Comparison of ENCODE assay signal across 17 cellular contexts in genomic region chr9:132663120-132663519, GRCh38.
"Had no signal": no experiment of that assay in that cellular context is flagged by ENCODE, and none has a peak within 500 bp of the region (broad histone marks: within the 10 kb centered on the region; RNA-seq: fewer than 3 reads in every experiment).

No MANE protein-coding gene starts in this region.

- H3K36me3 ChIP-seq: neutrophil, uterus had no signal

- H3K9ac ChIP-seq: parathyroid adenoma had no signal

- H2AFZ ChIP-seq: parathyroid adenoma had no signal

- H3K27ac ChIP-seq: lower lobe of right lung, neutrophil, parathyroid adenoma, tibial artery, uterus had no signal

- H3K27me3 ChIP-seq: neutrophil, tibial artery, uterus had no signal

- H3K4me1 ChIP-seq: lower lobe of right lung, parathyroid adenoma, tibial artery, uterus had no signal

- H3K9me3 ChIP-seq: lower lobe of right lung, neutrophil, tibial artery, uterus had no signal

- ATAC-seq: activated T-cell treated with anti-CD3 and anti-CD28 coated beads, Interleukin-2, amount 50 U/mL, for 72 hours; effector memory CD8-positive, alpha-beta T cell; left cardiac atrium; lower lobe of right lung; stimulated activated effector memory CD8-positive, alpha-beta T cell treated with anti-CD3 and anti-CD28 coated beads, Interleukin-12 subunit alpha, Interleukin-12 subunit beta, amount 100 ng/mL, for 72 hours had no signal

- H3K4me3 ChIP-seq: lower lobe of right lung, tibial artery, uterus had no signal

- DNase-seq: activated CD4-positive, alpha-beta T cell treated with anti-CD3 and anti-CD28 coated beads, Interleukin-2, amount 10 ng/mL, durations not matched to agents 24 days and 14 days; activated CD4-positive, CD25-positive, alpha-beta regulatory T cell; activated CD8-positive, alpha-beta memory T cell treated with anti-CD3 and anti-CD28 coated beads, Interleukin-2, amount 50 U/mL, for 48 hours; activated gamma-delta T cell treated with Interleukin-2 at 50 U/mL for 16 hours; activated T-cell treated with anti-CD3 and anti-CD28 coated beads, Interleukin-2, amount 50 U/mL, for 72 hours; amniotic stem cell; dermis blood vessel endothelial cell; effector memory CD8-positive, alpha-beta T cell; hippocampal formation; left cardiac atrium; lower lobe of right lung; naive B cell; tibial artery; uterus had no signal
